ENCODE assay signal across 4 cellular contexts in genomic region chr16:82926500-82926899, GRCh38.
"Had no signal": no experiment of that assay in that cellular context is flagged by ENCODE, and none has a peak within 500 bp of the region (broad histone marks: within the 10 kb centered on the region; RNA-seq: fewer than 3 reads in every experiment).

No MANE protein-coding gene starts in this region.

- DNase-seq: H9, HCEC 1CT, IMR-90 had no signal

- H3K4me3 Mint-ChIP-seq: GM23338, H9 had no signal

- H3K4me1 Mint-ChIP-seq: GM23338, H9 had no signal

- H3K27ac Mint-ChIP-seq: GM23338, H9 had no signal

- ATAC-seq: GM23338 had no signal
